ENCODE assay signal across 20 cellular contexts in the genomic region with DNA sequence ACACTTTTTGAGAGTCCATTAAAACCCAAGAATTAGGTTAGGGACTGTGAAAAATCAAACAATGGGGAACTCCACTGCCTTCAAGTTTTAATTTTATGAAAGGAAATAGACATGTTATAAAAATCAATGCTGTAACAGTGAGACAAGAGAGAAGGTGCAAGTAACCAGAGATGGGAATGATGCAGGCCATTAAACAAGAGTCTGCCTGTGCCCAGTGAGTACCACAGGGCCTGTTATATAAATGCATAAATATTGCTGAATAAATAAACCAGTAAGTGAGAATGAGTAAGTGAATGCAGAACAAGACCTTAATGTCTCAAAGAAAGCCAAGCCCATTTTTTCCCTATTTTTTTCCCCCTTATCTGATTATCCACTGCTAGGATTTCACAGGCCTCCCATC.
"Had no signal": no experiment of that assay in that cellular context is flagged by ENCODE, and none has a peak within 500 bp of the region (broad histone marks: within the 10 kb centered on the region; RNA-seq: fewer than 3 reads in every experiment).

No MANE protein-coding gene starts in this region.

- H3K9me3 Mint-ChIP-seq: activated naive CD4-positive, alpha-beta T cell treated with anti-CD3 and anti-CD28 coated beads for 36 hours; memory B cell; stimulated activated memory B cell treated with anti-CD40 and anti-IgM and Interleukin-4, amounts not matched to agents 10 μg/mL and 1 μg/mL and 100 μg/mL, for 72 hours had no signal

- DNase-seq: activated CD4-positive, alpha-beta T cell treated with anti-CD3 and anti-CD28 coated beads, Interleukin-2, amount 50 U/mL, for 48 hours; activated CD8-positive, alpha-beta memory T cell treated with anti-CD3 and anti-CD28 coated beads, Interleukin-2, amount 50 U/mL, for 48 hours; activated effector memory CD4-positive, alpha-beta T cell treated with Interleukin-2 at 50 U/mL for 16 hours; activated naive CD4-positive, alpha-beta T cell treated with anti-CD3 and anti-CD28 coated beads for 36 hours; activated T-cell treated with anti-CD3 and anti-CD28 coated beads, Interleukin-2, amount 50 U/mL, for 48 hours; cerebellar nuclear complex; effector CD4-positive, alpha-beta T cell; heart left ventricle; islet precursor cell; left cardiac atrium; posterior cingulate gyrus; small intestine; stimulated activated CD4-positive, alpha-beta T cell treated with anti-CD3 and anti-CD28 coated beads, Interleukin-15, amount 100 ng/mL, for 24 hours; stomach; transverse colon; uterus had no signal

- H3K4me1 ChIP-seq: stomach, uterus had no signal

- H3K27ac Mint-ChIP-seq: activated naive CD4-positive, alpha-beta T cell treated with anti-CD3 and anti-CD28 coated beads for 36 hours; memory B cell; stimulated activated memory B cell treated with anti-CD40 and anti-IgM and Interleukin-4, amounts not matched to agents 10 μg/mL and 1 μg/mL and 100 μg/mL, for 72 hours; WTC11 had no signal

- H3K4me3 ChIP-seq: heart left ventricle, stomach, transverse colon, uterus had no signal

- H3K27me3 Mint-ChIP-seq: memory B cell; stimulated activated memory B cell treated with anti-CD40 and anti-IgM and Interleukin-4, amounts not matched to agents 10 μg/mL and 1 μg/mL and 100 μg/mL, for 72 hours had no signal

- H3K27me3 ChIP-seq: heart left ventricle, stomach, transverse colon, uterus had no signal

- H3K4me3 Mint-ChIP-seq: activated naive CD4-positive, alpha-beta T cell treated with anti-CD3 and anti-CD28 coated beads for 36 hours; memory B cell; stimulated activated memory B cell treated with anti-CD40 and anti-IgM and Interleukin-4, amounts not matched to agents 10 μg/mL and 1 μg/mL and 100 μg/mL, for 72 hours; WTC11 had no signal

- ATAC-seq: heart left ventricle; sciatic nerve; stimulated activated memory B cell treated with anti-CD40 and anti-IgM and Interleukin-4, amounts not matched to agents 10 μg/mL and 1 μg/mL and 100 μg/mL, for 72 hours had no signal

- H3K36me3 ChIP-seq: heart left ventricle, stomach, transverse colon, uterus had no signal

- H3K36me3 Mint-ChIP-seq: memory B cell; stimulated activated memory B cell treated with anti-CD40 and anti-IgM and Interleukin-4, amounts not matched to agents 10 μg/mL and 1 μg/mL and 100 μg/mL, for 72 hours had no signal

- H3K27ac ChIP-seq: stomach, transverse colon, uterus had no signal

- H3K9me3 ChIP-seq: heart left ventricle, stomach, transverse colon, uterus had no signal
